ENCODE assay signal across 8 cellular contexts in the genomic region with DNA sequence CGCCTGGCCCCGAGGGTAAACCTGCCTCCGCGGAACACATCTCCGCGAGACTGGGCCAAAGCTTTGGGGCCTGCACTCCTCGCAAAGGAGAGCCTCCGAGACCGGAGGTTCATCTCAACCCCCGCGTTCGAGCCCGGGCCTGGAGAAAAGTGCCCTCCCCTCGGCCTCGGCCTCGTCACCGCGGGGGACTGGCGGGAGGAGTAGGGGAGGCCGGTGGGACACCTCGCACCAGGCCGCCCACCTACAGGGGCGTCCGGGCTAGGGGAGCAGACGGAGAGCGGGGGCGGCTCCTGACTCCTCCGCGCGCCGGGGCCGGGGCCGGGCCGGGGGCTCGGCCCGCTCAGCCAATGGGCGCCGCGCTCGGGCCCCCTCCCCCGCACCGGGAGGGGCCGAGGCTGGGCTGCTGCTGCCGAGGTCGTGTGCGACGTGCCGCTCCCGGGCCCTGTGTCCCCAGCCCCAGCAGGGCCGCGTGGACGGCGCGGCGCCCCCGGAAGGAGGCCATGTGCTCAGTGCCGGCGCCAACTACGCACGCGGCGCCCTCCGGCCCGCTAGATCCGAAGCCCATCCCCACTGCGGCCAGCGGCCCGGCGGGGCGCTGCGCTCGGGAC. TPM values are rescaled to one million over a fixed set of nuclear protein-coding genes. Genes with fewer than 3 reads are reported as not detected.
DNase-seq lines count a peak whose midpoint lies in the region; ATAC-seq and TF ChIP-seq lines count a peak whose summit lies in the region.

No MANE protein-coding gene starts in this region.

- peak overlapping the region; percentile 100 for H3K4me3 Mint-ChIP-seq in endothelial cell (ENCODE audit: unreplicated experiment)

- H3K27me3 Mint-ChIP-seq in endothelial cell (ENCODE audit: unreplicated experiment) = peaks cover 9% of the 10 kb centered on the region

- peaks cover 38% of the 10 kb centered on the region for H3K36me3 Mint-ChIP-seq in endothelial cell (ENCODE audit: low read depth, unreplicated experiment)

- ATAC-seq in GM18519 (IDR thresholded peaks at IDR 0.05; ENCODE audit: low FRiP score, unreplicated experiment) (peak; percentile 35), HG03039 (IDR thresholded peaks at IDR 0.05; ENCODE audit: unreplicated experiment) (peak; percentile 37)

- peak; percentile 55 for DNase-seq in ACHN
- DNase-seq in NCI-H345 treated with DMSO at 0.1 percent for 48 hours (lab: John Stamatoyannopoulos, UW; ENCODE audit: unreplicated experiment) = peak; percentile 34
- peak in 2 of 3 experiments; percentile 40 to 49 for DNase-seq in activated CD8-positive, alpha-beta memory T cell treated with anti-CD3 and anti-CD28 coated beads for 48 hours (ENCODE audit: low read depth in 2 of 3, low spot score in 2 of 3)
- DNase-seq in endothelial cell (ENCODE audit: low spot score) = peak; percentile 61
- DNase-seq in mucosa of gallbladder (ENCODE audit: low spot score) = peak; percentile 48
- peak; percentile 26 for DNase-seq in stimulated activated CD8-positive, alpha-beta memory T cell treated with anti-CD3 and anti-CD28 coated beads, Interleukin-7, amount 100 ng/mL, for 24 hours (ENCODE audit: low read depth)

- no peak for TF ChIP-seq CTCF in endothelial cell (IDR thresholded peaks at IDR 0.05; ENCODE audit: unreplicated experiment)

- H3K9me3 Mint-ChIP-seq in endothelial cell (ENCODE audit: unreplicated experiment) = no peaks in the 10 kb centered on the region

- peaks cover 72% of the 10 kb centered on the region for H3K4me1 Mint-ChIP-seq in endothelial cell (ENCODE audit: unreplicated experiment)

- H3K27ac Mint-ChIP-seq in endothelial cell (ENCODE audit: unreplicated experiment) = no peak overlapping the region

- in situ Hi-C loops in ACHN (cut with HindIII; ENCODE audit: low pct_ligation_motif_present, low pct_unique_long_range_greater_than_20kb, low sequenced_read_pairs) = no loop called here

RNA-seq across cellular contexts. Expression of a gene that starts 0.7 kb away (rescaled TPM):
- 511 TPM for total RNA-seq in endothelial cell (ENCODE audit: unreplicated experiment)
- 142 TPM for total RNA-seq in mucosa of gallbladder

Comparison
In these comparisons a context has a peak if more than half of its experiments do, and no peak if none do; other contexts are left out.
1. Peak in every context shown above with its lines: DNase-seq and ATAC-seq.